Comparison of ENCODE assay signal across 30 cellular contexts in the genomic region with DNA sequence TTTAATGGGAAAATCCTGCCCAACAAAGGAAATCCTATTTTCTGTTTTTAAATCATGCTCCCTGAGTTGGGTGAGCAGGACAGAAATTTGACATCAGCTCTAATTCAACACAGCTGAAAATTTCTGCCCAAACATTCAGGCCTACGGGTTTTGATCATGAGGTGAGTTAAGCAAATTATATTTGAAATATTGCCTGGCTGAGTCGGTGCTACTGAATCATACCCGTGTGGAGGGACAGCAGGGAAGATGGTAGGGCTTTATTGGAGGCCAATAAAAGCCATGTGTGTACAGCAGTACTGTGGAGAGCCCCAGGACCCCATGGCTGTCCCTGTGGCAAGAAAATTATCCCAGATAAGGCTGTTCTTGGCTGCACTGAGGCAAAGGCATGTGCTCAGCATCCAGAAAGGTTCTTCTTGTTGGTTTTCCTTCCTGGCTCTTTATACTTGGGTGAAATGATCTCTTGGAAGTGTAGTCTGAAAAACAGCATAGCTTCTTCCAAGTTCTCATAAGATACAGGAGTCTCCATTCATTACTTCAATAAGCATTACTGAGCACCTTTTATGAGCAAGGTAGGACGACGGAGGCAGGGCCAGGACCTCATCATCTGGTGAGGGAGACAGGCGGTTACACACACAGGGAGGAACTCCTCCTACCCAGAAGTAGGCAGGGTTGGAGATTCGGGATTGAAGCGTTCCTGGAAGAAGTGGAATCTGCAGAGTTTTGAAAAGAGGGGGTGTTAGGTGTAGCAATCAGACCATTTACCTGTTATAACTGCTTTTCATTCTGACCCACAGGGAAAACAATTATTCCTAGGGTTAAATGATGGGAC.
"Had no signal": no experiment of that assay in that cellular context is flagged by ENCODE, and none has a peak within 500 bp of the region (broad histone marks: within the 10 kb centered on the region; RNA-seq: fewer than 3 reads in every experiment).

No MANE protein-coding gene starts in this region.

- H3K27me3 Mint-ChIP-seq: activated naive CD8-positive, alpha-beta T cell treated with anti-CD3 and anti-CD28 coated beads for 36 hours; memory B cell; naive thymus-derived CD8-positive, alpha-beta T cell had no signal

- H3K4me1 Mint-ChIP-seq: activated naive CD8-positive, alpha-beta T cell treated with anti-CD3 and anti-CD28 coated beads for 36 hours; immature natural killer cell; memory B cell had no signal

- H3K9ac ChIP-seq: neural progenitor cell, parathyroid adenoma had no signal

- H3K27ac Mint-ChIP-seq: activated naive CD4-positive, alpha-beta T cell treated with anti-CD3 and anti-CD28 coated beads for 36 hours; activated naive CD8-positive, alpha-beta T cell treated with anti-CD3 and anti-CD28 coated beads for 36 hours; activated T-helper 1 cell treated with anti-CD3 and anti-CD28 coated beads, Interleukin-12 subunit alpha, Interleukin-12 subunit beta, Interleukin-2, Interleukin-4 antibody, amounts not matched to agents 30 ng/mL and 10 ng/mL and 1 ng/mL, durations not matched to agents 14 hours and 24 hours and 36 hours; immature natural killer cell; memory B cell; neural progenitor cell had no signal

- H3K4me1 ChIP-seq: neural progenitor cell, parathyroid adenoma, tibial artery had no signal

- H3K27ac ChIP-seq: brain microvascular endothelial cell, coronary artery, dorsolateral prefrontal cortex, gastroesophageal sphincter, neural progenitor cell, parathyroid adenoma, right atrium auricular region, spleen, suprapubic skin, tibial artery, WERI-Rb-1 had no signal

- H3K4me3 ChIP-seq: coronary artery, dorsolateral prefrontal cortex, gastroesophageal sphincter, neural progenitor cell, right atrium auricular region, spleen, suprapubic skin, tibial artery had no signal

- H3K4me2 ChIP-seq: neural progenitor cell had no signal

- H3K27me3 ChIP-seq: brain microvascular endothelial cell, dorsolateral prefrontal cortex, gastroesophageal sphincter, neural progenitor cell, right atrium auricular region, spleen, suprapubic skin, tibial artery had no signal

- H3K36me3 Mint-ChIP-seq: immature natural killer cell, memory B cell, neural progenitor cell had no signal

- H3K9me3 Mint-ChIP-seq: activated naive CD4-positive, alpha-beta T cell treated with anti-CD3 and anti-CD28 coated beads for 36 hours; activated naive CD8-positive, alpha-beta T cell treated with anti-CD3 and anti-CD28 coated beads for 36 hours; activated T-helper 1 cell treated with anti-CD3 and anti-CD28 coated beads, Interleukin-12 subunit alpha, Interleukin-12 subunit beta, Interleukin-2, Interleukin-4 antibody, amounts not matched to agents 30 ng/mL and 10 ng/mL and 1 ng/mL, durations not matched to agents 14 hours and 24 hours and 36 hours; immature natural killer cell; memory B cell; naive thymus-derived CD8-positive, alpha-beta T cell; neural progenitor cell had no signal

- H3K79me2 ChIP-seq: parathyroid adenoma had no signal

- H3K9me3 ChIP-seq: gastroesophageal sphincter, right atrium auricular region, spleen, suprapubic skin, tibial artery had no signal

- H3K4me3 Mint-ChIP-seq: activated naive CD4-positive, alpha-beta T cell treated with anti-CD3 and anti-CD28 coated beads for 36 hours; activated naive CD8-positive, alpha-beta T cell treated with anti-CD3 and anti-CD28 coated beads for 36 hours; activated T-helper 1 cell treated with anti-CD3 and anti-CD28 coated beads, Interleukin-12 subunit alpha, Interleukin-12 subunit beta, Interleukin-2, Interleukin-4 antibody, amounts not matched to agents 30 ng/mL and 10 ng/mL and 1 ng/mL, durations not matched to agents 14 hours and 24 hours and 36 hours; immature natural killer cell; memory B cell; naive thymus-derived CD8-positive, alpha-beta T cell; neural progenitor cell had no signal

- DNase-seq: activated CD4-positive, alpha-beta T cell treated with anti-CD3 and anti-CD28 coated beads for 48 hours; activated CD4-positive, alpha-beta T cell treated with anti-CD3 and anti-CD28 coated beads, Interleukin-2, amount 50 U/mL, for 48 hours; activated CD8-positive, alpha-beta memory T cell treated with anti-CD3 and anti-CD28 coated beads, Interleukin-2, amount 50 U/mL, for 4 hours; activated effector memory CD4-positive, alpha-beta T cell treated with anti-CD3 and anti-CD28 coated beads, Interleukin-2, amount 50 U/mL, for 16 hours; activated naive CD4-positive, alpha-beta T cell treated with anti-CD3 and anti-CD28 coated beads for 36 hours; activated naive CD8-positive, alpha-beta T cell treated with anti-CD3 and anti-CD28 coated beads for 36 hours; activated T-cell treated with anti-CD3 and anti-CD28 coated beads, Interleukin-2, amount 50 U/mL, for 1 hour; amniotic stem cell; brain microvascular endothelial cell; dorsolateral prefrontal cortex; effector memory CD4-positive, alpha-beta T cell; hypothalamus; immature natural killer cell; midbrain; naive thymus-derived CD8-positive, alpha-beta T cell; occipital lobe; spleen; stimulated activated naive CD4-positive, alpha-beta T cell; T1000; tibial artery; WERI-Rb-1 had no signal

- H3K36me3 ChIP-seq: brain microvascular endothelial cell, gastroesophageal sphincter, neural progenitor cell, right atrium auricular region, suprapubic skin, tibial artery, WERI-Rb-1 had no signal

- ATAC-seq: activated CD4-positive, CD25-positive, alpha-beta regulatory T cell treated with anti-CD3 and anti-CD28 coated beads, Interleukin-2, amount 50 U/mL, for 24 hours; gastroesophageal sphincter; naive thymus-derived CD8-positive, alpha-beta T cell had no signal

- H2AFZ ChIP-seq: neural progenitor cell, parathyroid adenoma had no signal
